9 cellular contexts compared by ENCODE assay signal in genomic region chr7:45033261-45033930, GRCh38. TPM values are rescaled to one million over a fixed set of nuclear protein-coding genes. Genes with fewer than 3 reads are reported as not detected.
DNase-seq lines count a peak whose midpoint lies in the region; ATAC-seq, FAIRE-seq and TF ChIP-seq lines count a peak whose summit lies in the region.
"Had no signal": no experiment of that assay in that cellular context is flagged by ENCODE, and none has a peak within 500 bp of the region (broad histone marks: within the 10 kb centered on the region; RNA-seq: fewer than 3 reads in every experiment).

No MANE protein-coding gene starts in this region.

- CTCF ChIA-PET in CD4-positive, alpha-beta T cell (lab: Charles Lee) = interaction anchor here (0.8 to 1.6 kb wide), 5 partner anchors 11 to 103 kb away, joined by 3 to 7 read pairs (median 5); no protein-coding TSS in a partner anchor

- POLR2A ChIA-PET in CD4-positive, alpha-beta T cell (lab: Charles Lee) = interaction anchor here (0.8 to 13.4 kb wide), 4 partner anchors 17 to 60 kb away, joined by 3 to 367 read pairs (median 162); partner anchors contain the start of genes CCM2 and MYO1G

- H3K4me1 Mint-ChIP-seq in CD4-positive, alpha-beta T cell (ENCODE audit: low read depth) = peaks cover 80% of the 10 kb centered on the region
- peaks cover 34% of the 10 kb centered on the region for H3K4me1 Mint-ChIP-seq in brain
- H3K4me1 Mint-ChIP-seq in natural killer cell = peaks cover 71 to 84% of the 10 kb centered on the region in 2 donors

- H3K27me3 Mint-ChIP-seq in CD4-positive, alpha-beta T cell = no peaks in the 10 kb centered on the region
- H3K27me3 Mint-ChIP-seq in brain = no peaks in the 10 kb centered on the region
- no peaks in the 10 kb centered on the region for H3K27me3 Mint-ChIP-seq in natural killer cell (ENCODE audit: low read depth in 2 of 2)

- intact Hi-C loops in CD4-positive, alpha-beta T cell (cut with DNase I, micrococcal nuclease) = no loop called here
- intact Hi-C loops in natural killer cell (cut with micrococcal nuclease) = no loop called here

- peak overlapping the region; percentile 82 for H3K4me3 Mint-ChIP-seq in CD4-positive, alpha-beta T cell
- H3K4me3 Mint-ChIP-seq in brain (no peak overlapping the region), natural killer cell (peak overlapping the region; percentile 75)

- peak overlapping the region; percentile 85 for H3K27ac Mint-ChIP-seq in CD4-positive, alpha-beta T cell
- H3K27ac Mint-ChIP-seq in brain (peak overlapping the region; percentile 69 to 94 (median 88)), natural killer cell (peak overlapping the region; percentile 77 to 84)

- FAIRE-seq in HTR-8/SVneo (lab: Jason Lieb, UNC) = no peak

- peak; percentile 20 for ATAC-seq in CD4-positive, alpha-beta T cell (ENCODE audit: poor library complexity)
- ATAC-seq in natural killer cell (peak in 1 of 3 donors; percentile 15), HG03432 (IDR thresholded peaks at IDR 0.05; ENCODE audit: unreplicated experiment) (no peak)

- no peaks in the 10 kb centered on the region for H3K27me3 ChIP-seq in CD4-positive, alpha-beta T cell (ENCODE audit: control insufficient read depth, insufficient read depth, low read length)

- H3K9me3 Mint-ChIP-seq in CD4-positive, alpha-beta T cell = no peaks in the 10 kb centered on the region
- H3K9me3 Mint-ChIP-seq in brain = no peaks in the 10 kb centered on the region
- H3K9me3 Mint-ChIP-seq in natural killer cell = no peaks in the 10 kb centered on the region

- no peak for DNase-seq in CD4-positive, alpha-beta T cell
- DNase-seq in natural killer cell (no peak), NCI-H2171 treated with DMSO at 0.1 percent for 48 hours (lab: John Stamatoyannopoulos, UW) (no peak), NCI-H1694 (lab: John Stamatoyannopoulos, UW) (no peak), HTR-8/SVneo (ENCODE audit: insufficient read length, low spot score) (no peak)
- DNase-seq: RPMI8226 had no signal

- H3K36me3 Mint-ChIP-seq in CD4-positive, alpha-beta T cell (ENCODE audit: low read depth) = peaks cover 79% of the 10 kb centered on the region
- peaks cover 18% of the 10 kb centered on the region for H3K36me3 Mint-ChIP-seq in brain
- no peaks in the 10 kb centered on the region for H3K36me3 Mint-ChIP-seq in natural killer cell

- H3K27ac ChIP-seq in CD4-positive, alpha-beta T cell (ENCODE audit: low read depth, low read length) = no peak overlapping the region
- H3K27ac ChIP-seq in KOPT-K1 (ENCODE audit: low read depth, low read length, poor library complexity, severe bottlenecking) = peak overlapping the region; percentile 20

- H3K9me3 ChIP-seq in CD4-positive, alpha-beta T cell (ENCODE audit: control insufficient read depth, low read length) = no peaks in the 10 kb centered on the region
- H3K9me3 ChIP-seq in KOPT-K1 (ENCODE audit: insufficient read depth, low read length, poor library complexity, severe bottlenecking) = no peaks in the 10 kb centered on the region

- no peak for TF ChIP-seq CTCF in CD4-positive, alpha-beta T cell (IDR thresholded peaks at IDR 0.05)
- TF ChIP-seq CTCF in brain (conservative IDR thresholded peaks at IDR 0.05) (no peak), natural killer cell (IDR thresholded peaks at IDR 0.05) (no peak)

- H3K36me3 ChIP-seq in KOPT-K1 (ENCODE audit: insufficient read depth, low read length) = peaks cover 56% of the 10 kb centered on the region

RNA-seq across cellular contexts. Expression of gene CCM2, which starts 33.4 kb away (rescaled TPM):
- total RNA-seq in CD4-positive, alpha-beta T cell = 10 to 100 TPM; 48.8 to 52.8 TPM
- 75.0 TPM for polyA plus RNA-seq in brain (ENCODE audit: insufficient read depth, low read depth, low replicate concordance)
- total RNA-seq in natural killer cell = 100 to 1,000 TPM in 1 of 3 donors, 10 to 100 TPM in 2; 66.2 to 104 (median 97.5) TPM

RNA-seq across cellular contexts. Expression of gene MYO1G, which starts 54.6 kb away (rescaled TPM):
- total RNA-seq in CD4-positive, alpha-beta T cell = 100 to 1,000 TPM; 155 to 157 TPM
- 0.17 TPM for polyA plus RNA-seq in brain (ENCODE audit: insufficient read depth, low read depth, low replicate concordance)
- 100 to 1,000 TPM; 371 to 470 (median 429) TPM for total RNA-seq in natural killer cell

RNA-seq across cellular contexts. Expression of gene NACAD, which starts 55.4 kb away (rescaled TPM):
- total RNA-seq in CD4-positive, alpha-beta T cell = under 1 TPM; 0.08 to 0.14 TPM
- polyA plus RNA-seq in brain (ENCODE audit: insufficient read depth, low read depth, low replicate concordance) = 110 TPM
- 1 to 10 TPM in 1 of 3 donors, under 1 TPM in 2; 0.75 to 1.7 (median 0.78) TPM for total RNA-seq in natural killer cell

Comparison
In these comparisons a context has a peak if more than half of its experiments do, and no peak if none do; other contexts are left out.
1. H3K4me3 Mint-ChIP-seq: peak in CD4-positive, alpha-beta T cell (single experiment) and natural killer cell (single experiment); none in brain (0 of 5).
2. Peak in every context shown above with its lines, with median percentiles within 50 percentile points of each other: H3K27ac Mint-ChIP-seq.